ENCODE assay signal across 19 cellular contexts in genomic region chr5:6181147-6181729, GRCh38.
DNase-seq lines count a peak whose midpoint lies in the region; ATAC-seq, FAIRE-seq and TF ChIP-seq lines count a peak whose summit lies in the region.
"Had no signal": no experiment of that assay in that cellular context is flagged by ENCODE, and none has a peak within 500 bp of the region (broad histone marks: within the 10 kb centered on the region; RNA-seq: fewer than 3 reads in every experiment).

No MANE protein-coding gene starts in this region.

- no peak overlapping the region for H2BK120ac ChIP-seq in neuronal stem cell (ENCODE audit: low read depth, low read length)

- peak; percentile 20 to 29 for DNase-seq in NCI-H526 (lab: John Stamatoyannopoulos, UW)
- DNase-seq in NCI-H526 treated with DMSO at 0.1 percent for 48 hours (lab: John Stamatoyannopoulos, UW), result no peak
- DNase-seq in NCI-H510A treated with DMSO at 0.1 percent for 48 hours (lab: John Stamatoyannopoulos, UW), result peak; percentile 88
- no peak for DNase-seq in bronchial epithelial cell (ENCODE audit: low read depth)
- DNase-seq in neuronal stem cell (ENCODE audit: low spot score), result no peak
- DNase-seq in retina, result no peak
- DNase-seq: C1 segment of cervical spinal cord, DMS 273 treated with DMSO at 0.1 percent for 48 hours, EL, Karpas-422, MM.1S, NCI-H1105, NCI-H187 treated with DMSO at 0.1 percent for 48 hours, NCI-H2227 treated with DMSO at 0.1 percent for 48 hours, T-helper 1 cell had no signal

- H3K27ac ChIP-seq in neuronal stem cell (replicated peaks; ENCODE audit: low read length), result no peak overlapping the region
- H3K27ac ChIP-seq: PC-9 had no signal

- no CpG with 5 or more reads among the region's 5 CpGs for WGBS in neuronal stem cell (ENCODE audit: extremely low coverage in 2 of 2, insufficient read length in 2 of 2, insufficient replicate concordance in 1 of 2), 2 donors

- ATAC-seq in GM21390 (IDR thresholded peaks at IDR 0.05; ENCODE audit: unreplicated experiment) (no peak), GM19463 (IDR thresholded peaks at IDR 0.05; ENCODE audit: unreplicated experiment) (no peak)

- no peak overlapping the region for H2AK5ac ChIP-seq in neuronal stem cell (ENCODE audit: low read depth, low read length)

- no peak overlapping the region for H2AFZ ChIP-seq in neuronal stem cell (ENCODE audit: low read length)
- H2AFZ ChIP-seq: PC-9 had no signal

- H2BK5ac ChIP-seq in neuronal stem cell (ENCODE audit: low read length), result no peak overlapping the region

- H3K4me1 ChIP-seq in neuronal stem cell (ENCODE audit: control insufficient read depth in 2 of 2, insufficient read depth in 1 of 2, low read depth in 1 of 2, low read length in 2 of 2), result peaks cover 0 to 3% of the 10 kb centered on the region in 2 donors

- H3K4me3 ChIP-seq in bronchial epithelial cell (ENCODE audit: low read depth, low read length) (no peak overlapping the region), neuronal stem cell (ENCODE audit: low read length in 2 of 2) (no peak overlapping the region)
- H3K4me3 ChIP-seq: PC-9 had no signal

- FAIRE-seq in bronchial epithelial cell (lab: Jason Lieb, UNC), result peak; percentile 23
- FAIRE-seq: H1 had no signal

- H2BK12ac ChIP-seq in neuronal stem cell (ENCODE audit: low read length), result peak overlapping the region; percentile 36

- peaks cover 0 to 2% of the 10 kb centered on the region in 2 donors for H3K9me3 ChIP-seq in neuronal stem cell (replicated peaks in 1 of 2; ENCODE audit: control insufficient read depth in 2 of 2, insufficient read depth in 1 of 2, low read depth in 1 of 2, low read length in 2 of 2)

- TF ChIP-seq CTCF in bronchial epithelial cell (IDR thresholded peaks at IDR 0.05; ENCODE audit: insufficient read depth, low read length, severe bottlenecking), result no peak

- H3K27me3 ChIP-seq in bronchial epithelial cell (ENCODE audit: control insufficient read depth, insufficient read depth, low read length), result peaks cover 1% of the 10 kb centered on the region
- H3K27me3 ChIP-seq in neuronal stem cell (ENCODE audit: control insufficient read depth in 3 of 3, insufficient read depth in 3 of 3, low read depth in 1 of 3, low read length in 3 of 3), result no peaks in the 10 kb centered on the region

- H3K36me3 ChIP-seq in bronchial epithelial cell (ENCODE audit: control insufficient read depth, insufficient read depth, low read length), result no peaks in the 10 kb centered on the region
- no peaks in the 10 kb centered on the region for H3K36me3 ChIP-seq in neuronal stem cell (replicated peaks in 1 of 2; ENCODE audit: control insufficient read depth in 2 of 2, insufficient read depth in 2 of 2, low read length in 2 of 2)

- peak overlapping the region; percentile 46 for H3K18ac ChIP-seq in neuronal stem cell (ENCODE audit: low read length)

- no peak overlapping the region for H4K91ac ChIP-seq in neuronal stem cell (ENCODE audit: low read depth, low read length, poor library complexity)

- no peak overlapping the region for H3K23ac ChIP-seq in neuronal stem cell (ENCODE audit: low read depth, low read length, poor library complexity)

- no peak overlapping the region for H4K8ac ChIP-seq in neuronal stem cell (ENCODE audit: low read depth, low read length)

- H3K4ac ChIP-seq in neuronal stem cell (ENCODE audit: low read length), result no peak overlapping the region

- no peak overlapping the region for H3K9ac ChIP-seq in neuronal stem cell (ENCODE audit: low read depth, low read length, poor library complexity)

- no peaks in the 10 kb centered on the region for H3K79me1 ChIP-seq in neuronal stem cell (ENCODE audit: low read depth, low read length)

- no peak overlapping the region for H3K4me2 ChIP-seq in neuronal stem cell (ENCODE audit: insufficient read depth, low read length, poor library complexity, severe bottlenecking)
- H3K4me2 ChIP-seq: PC-9 had no signal

- no peak overlapping the region for H2BK15ac ChIP-seq in neuronal stem cell (ENCODE audit: low read length)

- H3K14ac ChIP-seq in neuronal stem cell (ENCODE audit: low read length), result no peak overlapping the region

Comparison
In these comparisons a context has a peak if more than half of its experiments do, and no peak if none do; other contexts are left out.
1. DNase-seq: peak in NCI-H526 (2 of 2) and NCI-H510A treated with DMSO at 0.1 percent for 48 hours (single experiment); none in NCI-H526 treated with DMSO at 0.1 percent for 48 hours (single experiment), bronchial epithelial cell (single experiment), neuronal stem cell (single experiment) and retina (single experiment).